Comparison of ENCODE assay signal across 15 cellular contexts in the genomic region with DNA sequence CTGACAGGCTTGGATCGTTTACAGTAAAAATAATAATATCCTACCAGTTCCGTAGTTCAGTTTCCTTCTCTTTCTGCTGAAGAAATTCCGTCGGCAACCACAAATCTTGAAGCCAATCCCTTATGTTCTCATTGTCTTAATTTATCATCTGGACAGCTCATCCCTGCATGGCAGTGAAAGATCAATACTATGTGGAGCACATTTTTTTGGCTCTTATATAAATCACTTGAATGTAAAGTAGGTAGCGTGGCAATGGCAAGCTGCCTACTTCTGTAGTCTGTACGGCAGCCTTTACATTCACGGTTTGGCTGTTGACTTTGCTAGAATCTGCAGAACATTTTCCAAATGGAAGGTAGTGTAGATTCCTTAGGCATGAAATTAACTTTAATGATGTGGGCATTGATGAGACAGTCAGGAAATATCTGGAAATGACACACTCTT.
"Had no signal": no experiment of that assay in that cellular context is flagged by ENCODE, and none has a peak within 500 bp of the region (broad histone marks: within the 10 kb centered on the region; RNA-seq: fewer than 3 reads in every experiment).

No MANE protein-coding gene starts in this region.

- H3K27me3 ChIP-seq: body of pancreas, heart right ventricle, upper lobe of right lung had no signal

- DNase-seq: activated CD4-positive, alpha-beta T cell treated with anti-CD3 and anti-CD28 coated beads, Interleukin-2, amount 10 ng/mL, durations not matched to agents 7 days and 5 days; activated CD8-positive, alpha-beta memory T cell treated with anti-CD3 and anti-CD28 coated beads for 24 hours; activated naive CD4-positive, alpha-beta T cell treated with anti-CD3 and anti-CD28 coated beads for 36 hours; body of pancreas; central memory CD4-positive, alpha-beta T cell; erythroblast; heart right ventricle; left ventricle myocardium superior; mesenchymal stem cell; stimulated activated CD4-positive, alpha-beta T cell treated with anti-CD3 and anti-CD28 coated beads, Interleukin-2, amount 100 ng/mL, for 48 hours; stimulated activated naive CD4-positive, alpha-beta T cell treated with Interleukin-2 at 50 U/mL for 16 hours; upper lobe of right lung had no signal

- FAIRE-seq: frontal cortex, keratinocyte had no signal

- ATAC-seq: body of pancreas, heart right ventricle, left ventricle myocardium superior, upper lobe of right lung, WTC11 had no signal

- H3K9me3 ChIP-seq: body of pancreas, upper lobe of right lung had no signal

- H3K27ac ChIP-seq: body of pancreas, heart right ventricle, upper lobe of right lung had no signal

- H3K4me1 ChIP-seq: body of pancreas, heart right ventricle, upper lobe of right lung had no signal

- H3K4me3 ChIP-seq: body of pancreas, heart right ventricle, upper lobe of right lung had no signal
